ENCODE assay signal across 8 cellular contexts in the genomic region with DNA sequence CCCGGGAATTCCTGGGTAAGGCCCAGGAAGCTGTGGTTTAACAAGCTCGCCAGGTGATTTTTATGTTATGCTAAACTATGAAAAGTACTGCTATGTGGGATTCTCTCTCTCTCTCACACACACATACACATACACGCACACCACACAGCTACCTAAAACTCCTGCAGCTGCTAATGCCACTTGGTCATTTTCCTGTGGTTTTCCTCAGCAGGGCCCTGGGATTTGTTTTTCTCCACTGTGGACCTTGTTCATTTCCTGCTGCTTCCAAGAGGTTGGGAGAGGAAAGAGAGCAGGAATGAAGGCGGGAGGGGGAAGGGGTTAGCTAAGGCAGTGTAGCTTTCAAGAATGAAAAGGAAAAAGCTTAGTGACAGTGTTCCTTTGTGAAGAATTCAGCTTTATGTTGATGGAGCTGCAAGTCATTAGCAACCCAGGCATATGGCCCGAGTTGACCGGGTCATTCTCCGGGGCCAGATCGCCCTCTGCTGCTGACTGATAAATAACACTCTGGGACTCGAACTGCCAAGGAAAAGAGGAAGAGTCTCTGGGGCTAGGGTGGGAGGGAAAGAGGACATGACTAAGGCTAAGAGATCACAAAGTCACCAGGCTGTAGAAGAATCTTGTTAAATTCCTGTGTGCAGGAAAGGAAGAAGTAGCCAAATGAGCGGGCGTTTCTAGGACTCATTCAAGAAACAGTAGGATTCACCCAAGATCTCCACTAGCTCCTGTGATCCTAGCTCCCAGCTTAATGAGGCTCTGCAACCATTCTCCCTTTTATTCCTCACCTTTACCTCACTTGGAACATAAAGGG. TPM values are rescaled to one million over a fixed set of nuclear protein-coding genes. Genes with fewer than 3 reads are reported as not detected.
A peak's percentile ranks its signal among the peaks of the same experiment; 100 is the strongest.
DNase-seq lines count a peak whose midpoint lies in the region; ATAC-seq, FAIRE-seq and TF ChIP-seq lines count a peak whose summit lies in the region.

No MANE protein-coding gene starts in this region.

- no peak overlapping the region for H3K4me3 ChIP-seq in foreskin fibroblast (ENCODE audit: low read depth in 1 of 2, low read length in 2 of 2)

- H3K4me1 Mint-ChIP-seq in natural killer cell: peaks cover 36 to 45% of the 10 kb centered on the region in 2 donors

- peak overlapping the region; percentile 41 to 73 for H3K27ac Mint-ChIP-seq in natural killer cell

- FAIRE-seq in urothelium cell line (lab: Jason Lieb, UNC): no peak

- ATAC-seq in HG02610 (IDR thresholded peaks at IDR 0.05; ENCODE audit: unreplicated experiment) (peak; percentile 71), natural killer cell (peak; percentile 27 to 61 (median 54))

- TF ChIP-seq CTCF in foreskin fibroblast (IDR thresholded peaks at IDR 0.05; ENCODE audit: low read depth, low read length) (peak; percentile 48), natural killer cell (IDR thresholded peaks at IDR 0.05) (peak; percentile 13)

- DNase-seq in NCI-H748 (lab: John Stamatoyannopoulos, UW; ENCODE audit: unreplicated experiment) (peak; percentile 47), NCI-H748 treated with DMSO at 0.1 percent for 48 hours (lab: John Stamatoyannopoulos, UW) (no peak), NCI-H1694 treated with DMSO at 0.1 percent for 48 hours (lab: John Stamatoyannopoulos, UW) (peak; percentile 44), foreskin fibroblast (peak; percentile 90 to 96), natural killer cell (no peak), urothelium cell line (ENCODE audit: low spot score) (peak; percentile 82)
- peak; percentile 19 to 43 for DNase-seq in activated CD4-positive, alpha-beta T cell treated with anti-CD3 and anti-CD28 coated beads, Interleukin-2, amount 50 U/mL, for 48 hours

- no peaks in the 10 kb centered on the region for H3K27me3 Mint-ChIP-seq in natural killer cell (ENCODE audit: low read depth in 2 of 2)

- intact Hi-C loops in natural killer cell (cut with micrococcal nuclease): loop anchor here (2.0 to 10.0 kb wide), 3 partner anchors 162 to 328 kb away; a partner anchor contains a TSS

- no peaks in the 10 kb centered on the region for H3K9me3 Mint-ChIP-seq in natural killer cell

- no peak overlapping the region for H3K4me3 Mint-ChIP-seq in natural killer cell

- H3K36me3 Mint-ChIP-seq in natural killer cell: no peaks in the 10 kb centered on the region

RNA-seq across cellular contexts. Expression of a gene that starts 30.5 kb away (rescaled TPM):
- 10 to 100 TPM; 20.2 to 28.5 (median 23.7) TPM for total RNA-seq in natural killer cell

Comparison
In these comparisons a context has a peak if more than half of its experiments do, and no peak if none do; other contexts are left out.
1. DNase-seq: peak in NCI-H748 (single experiment), NCI-H1694 treated with DMSO at 0.1 percent for 48 hours (single experiment), activated CD4-positive, alpha-beta T cell treated with anti-CD3 and anti-CD28 coated beads, Interleukin-2, amount 50 U/mL, for 48 hours (2 of 2), foreskin fibroblast (2 of 2) and urothelium cell line (single experiment); none in NCI-H748 treated with DMSO at 0.1 percent for 48 hours (single experiment) and natural killer cell (single experiment).